In the genomic region with DNA sequence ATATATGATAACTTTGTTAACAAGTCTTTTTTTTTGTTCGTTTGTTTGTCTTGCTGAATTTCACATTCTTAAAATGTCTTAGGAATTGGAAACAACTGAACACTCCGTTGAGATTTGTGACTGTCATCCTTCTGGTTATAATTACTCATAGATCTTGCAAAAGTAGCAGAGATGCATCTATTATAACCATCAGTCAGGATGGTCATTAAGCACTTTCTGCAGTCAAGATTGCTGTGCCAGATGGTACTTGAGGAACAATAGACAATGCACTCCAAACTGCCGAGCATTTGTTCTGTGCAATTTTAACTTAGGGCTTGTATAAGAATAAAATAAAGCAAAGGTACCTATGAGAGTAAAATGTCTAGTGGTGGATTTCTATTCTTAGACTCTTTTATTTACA, we compare ENCODE assay signal across 15 cellular contexts.
"Had no signal": no experiment of that assay in that cellular context is flagged by ENCODE, and none has a peak within 500 bp of the region (broad histone marks: within the 10 kb centered on the region; RNA-seq: fewer than 3 reads in every experiment).

No MANE protein-coding gene starts in this region.

- H3K36me3 Mint-ChIP-seq: activated CD8-positive, alpha-beta memory T cell treated with anti-CD3 and anti-CD28 coated beads, Interleukin-2, amount 10 ng/mL, durations not matched to agents 7 days and 5 days; activated naive CD8-positive, alpha-beta T cell treated with anti-CD3 and anti-CD28 coated beads, Interleukin-2, amount 10 ng/mL, durations not matched to agents 7 days and 5 days; WTC11 had no signal

- H3K4me3 Mint-ChIP-seq: activated CD4-positive, alpha-beta memory T cell treated with anti-CD3 and anti-CD28 coated beads, Interleukin-2, amount 10 ng/mL, durations not matched to agents 7 days and 5 days; activated CD8-positive, alpha-beta memory T cell treated with anti-CD3 and anti-CD28 coated beads, Interleukin-2, amount 10 ng/mL, durations not matched to agents 7 days and 5 days; activated naive CD8-positive, alpha-beta T cell treated with anti-CD3 and anti-CD28 coated beads, Interleukin-2, amount 10 ng/mL, durations not matched to agents 7 days and 5 days; natural killer cell; WTC11 had no signal

- H3K27me3 Mint-ChIP-seq: activated CD4-positive, alpha-beta memory T cell treated with anti-CD3 and anti-CD28 coated beads, Interleukin-2, amount 10 ng/mL, durations not matched to agents 7 days and 5 days; activated CD8-positive, alpha-beta memory T cell treated with anti-CD3 and anti-CD28 coated beads, Interleukin-2, amount 10 ng/mL, durations not matched to agents 7 days and 5 days; activated naive CD8-positive, alpha-beta T cell treated with anti-CD3 and anti-CD28 coated beads, Interleukin-2, amount 10 ng/mL, durations not matched to agents 7 days and 5 days had no signal

- H3K9me3 Mint-ChIP-seq: WTC11 had no signal

- ATAC-seq: activated CD8-positive, alpha-beta memory T cell treated with anti-CD3 and anti-CD28 coated beads, Interleukin-2, amount 10 ng/mL, durations not matched to agents 7 days and 5 days; natural killer cell; pancreas; sciatic nerve; WTC11 had no signal

- DNase-seq: activated CD4-positive, alpha-beta memory T cell treated with anti-CD3 and anti-CD28 coated beads, Interleukin-2, amount 10 ng/mL, durations not matched to agents 7 days and 5 days; activated CD4-positive, alpha-beta T cell treated with anti-CD3 and anti-CD28 coated beads for 4 hours; activated CD8-positive, alpha-beta memory T cell treated with anti-CD3 and anti-CD28 coated beads, Interleukin-2, amount 10 ng/mL, durations not matched to agents 7 days and 5 days; activated naive CD4-positive, alpha-beta T cell treated with Interleukin-2 at 50 U/mL for 16 hours; activated naive CD8-positive, alpha-beta T cell treated with anti-CD3 and anti-CD28 coated beads, Interleukin-2, amount 10 ng/mL, durations not matched to agents 7 days and 5 days; dorsolateral prefrontal cortex; mesendoderm; natural killer cell; pancreas; stimulated activated CD4-positive, alpha-beta T cell treated with anti-CD3 and anti-CD28 coated beads, Interleukin-4, amount 100 ng/mL, for 1 hour; stomach; testis; upper lobe of left lung had no signal

- H3K4me1 Mint-ChIP-seq: activated CD4-positive, alpha-beta memory T cell treated with anti-CD3 and anti-CD28 coated beads, Interleukin-2, amount 10 ng/mL, durations not matched to agents 7 days and 5 days; activated CD8-positive, alpha-beta memory T cell treated with anti-CD3 and anti-CD28 coated beads, Interleukin-2, amount 10 ng/mL, durations not matched to agents 7 days and 5 days; activated naive CD8-positive, alpha-beta T cell treated with anti-CD3 and anti-CD28 coated beads, Interleukin-2, amount 10 ng/mL, durations not matched to agents 7 days and 5 days; natural killer cell; WTC11 had no signal

- H3K27ac Mint-ChIP-seq: activated CD4-positive, alpha-beta memory T cell treated with anti-CD3 and anti-CD28 coated beads, Interleukin-2, amount 10 ng/mL, durations not matched to agents 7 days and 5 days; activated CD8-positive, alpha-beta memory T cell treated with anti-CD3 and anti-CD28 coated beads, Interleukin-2, amount 10 ng/mL, durations not matched to agents 7 days and 5 days; activated naive CD8-positive, alpha-beta T cell treated with anti-CD3 and anti-CD28 coated beads, Interleukin-2, amount 10 ng/mL, durations not matched to agents 7 days and 5 days; natural killer cell; WTC11 had no signal
